ENCODE assay signal across 6 cellular contexts in the genomic region with DNA sequence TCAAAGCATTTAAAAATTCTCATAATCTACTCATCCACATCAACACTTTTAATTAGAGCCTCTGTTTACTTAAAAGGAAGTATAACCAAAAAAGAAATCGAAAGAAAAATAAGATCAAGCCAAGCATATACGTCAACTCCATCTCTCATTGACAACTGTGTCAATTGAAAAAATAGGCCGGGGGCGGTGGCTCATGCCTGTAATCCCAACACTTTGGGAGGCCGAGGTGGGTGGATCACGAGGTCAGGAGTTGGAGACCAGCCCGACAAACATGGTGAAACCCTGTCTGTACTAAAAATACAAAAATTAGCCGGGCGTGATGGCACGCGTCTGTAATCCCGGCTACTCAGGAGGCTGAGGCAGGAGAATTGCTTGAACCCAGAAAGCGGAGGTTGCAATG. TPM values are rescaled to one million over a fixed set of nuclear protein-coding genes. Genes with fewer than 3 reads are reported as not detected.
DNase-seq lines count a peak whose midpoint lies in the region; ATAC-seq and TF ChIP-seq lines count a peak whose summit lies in the region.
"Not testable (repeated sequence)": the region's sequence is repeated elsewhere in the genome, so short reads cannot be mapped to it uniquely, and the experiment has no call there.

No MANE protein-coding gene starts in this region.

- H3K9ac ChIP-seq in HCT116 (ENCODE audit: low read length); OCI-LY3 (ENCODE audit: low read length); SK-N-SH: not testable (repeated sequence)

- not testable (repeated sequence) for H3K36me3 Mint-ChIP-seq in progenitor cell of endocrine pancreas (ENCODE audit: insufficient read depth)

- TF ChIP-seq EP300 in SK-N-SH (IDR thresholded peaks at IDR 0.05; ENCODE audit: borderline replicate concordance in 1 of 2, low read depth in 1 of 2, low read length in 1 of 2) = not testable (repeated sequence)

- not testable (repeated sequence) for TF ChIP-seq RAD21 in HCT116 (IDR thresholded peaks at IDR 0.05; ENCODE audit: low read depth); SK-N-SH (IDR thresholded peaks at IDR 0.05; ENCODE audit: low read length)

- not testable (repeated sequence) for H3K9me3 ChIP-seq in HCT116 (ENCODE audit: control insufficient read depth in 1 of 2, insufficient read depth in 1 of 2, low read depth in 1 of 2, low read length in 2 of 2); OCI-LY3 (ENCODE audit: insufficient read depth, low read length); SK-N-SH

- not testable (repeated sequence) for H3K4me3 ChIP-seq in HCT116 (replicated peaks in 1 of 2; ENCODE audit: low read depth in 1 of 2, low read length in 2 of 2); SK-N-SH (ENCODE audit: low read depth in 2 of 2, low read length in 1 of 2); fibroblast of mammary gland (ENCODE audit: control insufficient read depth, low read depth, low read length)
- H3K4me3 ChIP-seq in OCI-LY3 (ENCODE audit: low read length) = peak overlapping the region; percentile 24

- H3K79me2 ChIP-seq in HCT116 (ENCODE audit: insufficient read depth, low read length); OCI-LY3 (ENCODE audit: low read length); SK-N-SH (ENCODE audit: insufficient read depth): not testable (repeated sequence)

- POLR2A ChIA-PET in HCT116 (lab: Charles Lee); SK-N-SH (lab: Yijun Ruan, JAX): not testable (repeated sequence)

- H3K4me1 ChIP-seq in HCT116 (ENCODE audit: control insufficient read depth in 1 of 2, insufficient read depth in 2 of 2, low read length in 2 of 2) = peaks cover 3 to 10% of the 10 kb centered on the region in 2 experiments; a peak in 2 of 4 replicates
- H3K4me1 ChIP-seq in OCI-LY3 (ENCODE audit: low read length); SK-N-SH (ENCODE audit: control insufficient read depth in 1 of 2, insufficient read depth in 2 of 2, low read depth in 1 of 2, low read length in 1 of 2): not testable (repeated sequence)

- peaks cover 16% of the 10 kb centered on the region for H3K9me3 Mint-ChIP-seq in progenitor cell of endocrine pancreas (ENCODE audit: low read depth)

- H3K36me3 ChIP-seq in HCT116 (ENCODE audit: control insufficient read depth in 1 of 2, insufficient read depth in 2 of 2, low read length in 2 of 2); OCI-LY3 (replicated peaks; ENCODE audit: low read depth, low read length); SK-N-SH (replicated peaks in 1 of 2; ENCODE audit: control insufficient read depth in 1 of 2, insufficient read depth in 2 of 2, low read length in 1 of 2): not testable (repeated sequence)

- ATAC-seq in HCT116 = not testable (repeated sequence)

- peaks cover 17% of the 10 kb centered on the region for H3K4me1 Mint-ChIP-seq in progenitor cell of endocrine pancreas (ENCODE audit: low read depth)

- DNase-seq in Daoy (ENCODE audit: low read depth) (peak; percentile 28), fibroblast of mammary gland (ENCODE audit: low read depth) (peak; percentile 46)
- DNase-seq in HCT116 (ENCODE audit: low read depth, low spot score); SK-N-SH; progenitor cell of endocrine pancreas (ENCODE audit: low spot score, unreplicated experiment): not testable (repeated sequence)

- not testable (repeated sequence) for TF ChIP-seq POLR2A in HCT116 (IDR thresholded peaks at IDR 0.05; ENCODE audit: borderline replicate concordance, extremely low read depth, insufficient read depth, insufficient read length)

- not testable (repeated sequence) for H3K27ac ChIP-seq in HCT116 (ENCODE audit: low read depth, low read length); OCI-LY3 (ENCODE audit: low read length); SK-N-SH (ENCODE audit: low read depth in 2 of 2, low read length in 1 of 2)

- H3K27me3 ChIP-seq in HCT116 (ENCODE audit: insufficient read depth, low read length); OCI-LY3 (ENCODE audit: low read depth, low read length): not testable (repeated sequence)
- peaks cover 13% of the 10 kb centered on the region; the same call in 1 of the 2 replicates for H3K27me3 ChIP-seq in SK-N-SH (ENCODE audit: insufficient read depth)

- not testable (repeated sequence) for TF ChIP-seq CTCF in HCT116 (IDR thresholded peaks at IDR 0.05 in 2 of 3, conservative IDR thresholded peaks at IDR 0.05 in 1 of 3; ENCODE audit: borderline replicate concordance in 1 of 3, insufficient read depth in 1 of 3, low read depth in 2 of 3, low read length in 2 of 3); OCI-LY3 (IDR thresholded peaks at IDR 0.05; ENCODE audit: low read depth, low read length); SK-N-SH (IDR thresholded peaks at IDR 0.05); fibroblast of mammary gland (conservative IDR thresholded peaks at IDR 0.05; ENCODE audit: control insufficient read depth, insufficient read depth, low read depth, low read length); progenitor cell of endocrine pancreas (IDR thresholded peaks at IDR 0.05; ENCODE audit: unreplicated experiment)

- CTCF ChIA-PET in HCT116 (lab: Charles Lee) (interaction anchor here (1.6 to 2.3 kb wide), 2 partner anchors 8 to 12 kb away, joined by 4 to 10 read pairs; no protein-coding TSS in a partner anchor), SK-N-SH (lab: Yijun Ruan, JAX) (interaction anchor here (0.9 to 2.3 kb wide), 3 partner anchors 8 to 265 kb away, joined by 4 to 9 read pairs (median 5); no protein-coding TSS in a partner anchor)

- H3K4me2 ChIP-seq in HCT116 (ENCODE audit: low read length) = not testable (repeated sequence)
- H3K4me2 ChIP-seq in OCI-LY3 (ENCODE audit: low read length) (peak overlapping the region; percentile 36), SK-N-SH (peak overlapping the region; percentile 44; the same call in 1 of the 2 replicates)

- not testable (repeated sequence) for BruUV-seq in HCT116 (replicated peaks; lab: Mats Ljungman, UMichigan)

- peak overlapping the region; percentile 35 for H3K27ac Mint-ChIP-seq in progenitor cell of endocrine pancreas

- not testable (repeated sequence) for H3K9me2 ChIP-seq in HCT116 (ENCODE audit: insufficient read depth); SK-N-SH

- H2AFZ ChIP-seq in HCT116 (ENCODE audit: low read depth, low read length, poor library complexity, severe bottlenecking) (peak overlapping the region; percentile 16), OCI-LY3 (ENCODE audit: low read depth, low read length) (0 out of 2 replicates have a peak overlapping the region, but pooled peaks have one; percentile 47), SK-N-SH (ENCODE audit: low read depth) (peak overlapping the region; percentile 57; the same call in 1 of the 2 replicates)

- intact Hi-C loops in HCT116 (cut with micrococcal nuclease) = not testable (repeated sequence)

- RAD21 ChIA-PET in HCT116 (lab: Charles Lee; ENCODE audit: low non-redundant PET in 1 of 2, low total read pairs in 2 of 2, uncharacterized antibody in 2 of 2, unreplicated experiment in 2 of 2) = not testable (repeated sequence)

- H4K20me1 ChIP-seq in HCT116 (ENCODE audit: insufficient read depth); OCI-LY3 (ENCODE audit: insufficient read depth, low read length); SK-N-SH (ENCODE audit: insufficient read depth): not testable (repeated sequence)

- not testable (repeated sequence) for H3F3A ChIP-seq in SK-N-SH (replicated peaks; ENCODE audit: insufficient read depth)

- WGBS in SK-N-SH (ENCODE audit: low lambda C conversion rate) = 59% methylated on average over 13 of the region's 13 CpGs

- not testable (repeated sequence) for H3K4me3 Mint-ChIP-seq in progenitor cell of endocrine pancreas (ENCODE audit: low read depth)

- not testable (repeated sequence) for H3K27me3 Mint-ChIP-seq in progenitor cell of endocrine pancreas

RNA-seq across cellular contexts. Expression of a gene that starts 32.0 kb away (rescaled TPM):
- total RNA-seq in Daoy (2014; rRNA removed; shearing (Covaris generic)) = 383 and 387 TPM in 2 replicates
- 325 TPM for total RNA-seq in HCT116 (2021; ENCODE audit: unreplicated experiment)
- 640 and 848 TPM in 2 replicates for polyA plus RNA-seq in HCT116 (2012)
- polyA plus RNA-seq in SK-N-SH (2012; rRNA removed) = 453 and 546 TPM in 2 replicates
- polyA plus RNA-seq in SK-N-SH (2012; cell fraction: cytosol; rRNA removed) = 577 and 786 TPM in 2 replicates
- polyA plus RNA-seq in SK-N-SH (2012; cell fraction: nucleus; rRNA removed) = 127 and 172 TPM in 2 replicates
- 139 and 153 TPM in 2 replicates for total RNA-seq in progenitor cell of endocrine pancreas
